Comparison of ENCODE assay signal across 1 cellular context in genomic region chr1:229507951-229508822, GRCh38.
TF ChIP-seq lines count a peak whose summit lies in the region.

Gene NUP133 (minus strand): TSS chr1:229508341. CDS start chr1:229508249, 92 bp downstream.

TF ChIP-seq in HepG2, 621 proteins besides CTCF, POLR2A, EP300 and RAD21 (continued from another document and continues in another):
- TF ChIP-seq MXD1 (CRISPR knock-in tag; IDR thresholded peaks at IDR 0.05) (peak; percentile 72; the same call in 1 of the 2 replicates), ARID3A (IDR thresholded peaks at IDR 0.05; ENCODE audit: low read depth, low read length) (peak; percentile 49; the same call in 1 of the 2 replicates), ASH2L (IDR thresholded peaks at IDR 0.05; ENCODE audit: insufficient read length, low read depth, low read length) (peak; percentile 95), NFYC (CRISPR knock-in tag; IDR thresholded peaks at IDR 0.05) (peak; percentile 63), MXD4 (CRISPR knock-in tag; IDR thresholded peaks at IDR 0.05) (peak; percentile 89), SAP130 (CRISPR knock-in tag; IDR thresholded peaks at IDR 0.05; ENCODE audit: low read depth) (peak; percentile 98), HDAC2 (CRISPR knock-in tag; IDR thresholded peaks at IDR 0.05) (peak; percentile 84), POGZ (CRISPR knock-in tag; IDR thresholded peaks at IDR 0.05) (peak; percentile 97), HMGXB3 (CRISPR knock-in tag; IDR thresholded peaks at IDR 0.05; ENCODE audit: borderline replicate concordance) (peak; percentile 55; the same call in 1 of the 2 replicates), ZNF816 (CRISPR knock-in tag; IDR thresholded peaks at IDR 0.05; ENCODE audit: borderline replicate concordance) (no peak; the same call in 1 of the 2 replicates), RXRB (CRISPR knock-in tag; IDR thresholded peaks at IDR 0.05; ENCODE audit: borderline replicate concordance) (peak; percentile 49; the same call in 1 of the 2 replicates), ZBTB14 (CRISPR knock-in tag; IDR thresholded peaks at IDR 0.05) (0 out of 2 replicates have a peak, but pooled peaks have one; percentile 21), ATF3 (CRISPR knock-in tag; IDR thresholded peaks at IDR 0.05) (0 out of 2 replicates have a peak, but pooled peaks have one; percentile 7), ZNF788 (CRISPR knock-in tag; IDR thresholded peaks at IDR 0.05; ENCODE audit: borderline replicate concordance) (peak; percentile 79; the same call in 1 of the 2 replicates), ZNF496 (CRISPR knock-in tag; IDR thresholded peaks at IDR 0.05; ENCODE audit: insufficient replicate concordance) (no peak), FOXP4 (CRISPR knock-in tag; IDR thresholded peaks at IDR 0.05) (peak; percentile 49; the same call in 1 of the 2 replicates), NR2C2 (CRISPR knock-in tag; IDR thresholded peaks at IDR 0.05; ENCODE audit: borderline replicate concordance) (peak; percentile 69; the same call in 1 of the 2 replicates), MAFK (conservative IDR thresholded peaks at IDR 0.05 in 1 of 2, IDR thresholded peaks at IDR 0.05 in 1 of 2; ENCODE audit: low read length in 2 of 2) (peak; percentile 9 to 47; a peak in 1 of 4 replicates), NR2F6 (IDR thresholded peaks at IDR 0.05) (no peak), NR2F6 (CRISPR knock-in tag; IDR thresholded peaks at IDR 0.05) (peak; percentile 47), FOXK1 (CRISPR knock-in tag; IDR thresholded peaks at IDR 0.05; ENCODE audit: borderline replicate concordance, low read depth) (peak; percentile 90), ATF7-NPFF (CRISPR knock-in tag; IDR thresholded peaks at IDR 0.05; ENCODE audit: low read depth) (peak; percentile 69; the same call in 1 of the 2 replicates), POLR2AphosphoS5 (IDR thresholded peaks at IDR 0.05; ENCODE audit: low read depth, low read length) (peak; percentile 90), MAZ (IDR thresholded peaks at IDR 0.05; ENCODE audit: borderline replicate concordance, low read depth, low read length) (peak; percentile 52; the same call in 1 of the 2 replicates), MAZ (CRISPR knock-in tag; IDR thresholded peaks at IDR 0.05; ENCODE audit: low read depth) (peak; percentile 92), CC2D1A (CRISPR knock-in tag; IDR thresholded peaks at IDR 0.05) (no peak), HMGXB4 (CRISPR knock-in tag; IDR thresholded peaks at IDR 0.05; ENCODE audit: borderline replicate concordance in 1 of 2, low read depth in 1 of 2) (peak; percentile 72 to 83), TFDP1 (CRISPR knock-in tag; IDR thresholded peaks at IDR 0.05; ENCODE audit: borderline replicate concordance) (peak; percentile 99), ZNF629 (CRISPR knock-in tag; conservative IDR thresholded peaks at IDR 0.05) (no peak), SOX5 (CRISPR knock-in tag; IDR thresholded peaks at IDR 0.05; ENCODE audit: borderline replicate concordance) (peak; percentile 53; the same call in 1 of the 2 replicates), RFXANK (CRISPR knock-in tag; IDR thresholded peaks at IDR 0.05) (no peak), YEATS2 (CRISPR knock-in tag; IDR thresholded peaks at IDR 0.05; ENCODE audit: borderline replicate concordance) (peak; percentile 92), SIN3A (IDR thresholded peaks at IDR 0.05; ENCODE audit: borderline replicate concordance, low read depth, low read length) (peak; percentile 89), TFAP4 (IDR thresholded peaks at IDR 0.05; ENCODE audit: borderline replicate concordance, low read depth) (0 out of 2 replicates have a peak, but pooled peaks have one; percentile 29), THAP7 (CRISPR knock-in tag; IDR thresholded peaks at IDR 0.05) (peak; percentile 83; the same call in 1 of the 2 replicates), SMAD9 (CRISPR knock-in tag; IDR thresholded peaks at IDR 0.05) (no peak), ZNF280D (CRISPR knock-in tag; IDR thresholded peaks at IDR 0.05) (0 out of 2 replicates have a peak, but pooled peaks have one; percentile 24), ZNF12 (CRISPR knock-in tag; IDR thresholded peaks at IDR 0.05) (peak; percentile 16; the same call in 1 of the 2 replicates)
